16 cellular contexts compared by ENCODE assay signal in the genomic region with DNA sequence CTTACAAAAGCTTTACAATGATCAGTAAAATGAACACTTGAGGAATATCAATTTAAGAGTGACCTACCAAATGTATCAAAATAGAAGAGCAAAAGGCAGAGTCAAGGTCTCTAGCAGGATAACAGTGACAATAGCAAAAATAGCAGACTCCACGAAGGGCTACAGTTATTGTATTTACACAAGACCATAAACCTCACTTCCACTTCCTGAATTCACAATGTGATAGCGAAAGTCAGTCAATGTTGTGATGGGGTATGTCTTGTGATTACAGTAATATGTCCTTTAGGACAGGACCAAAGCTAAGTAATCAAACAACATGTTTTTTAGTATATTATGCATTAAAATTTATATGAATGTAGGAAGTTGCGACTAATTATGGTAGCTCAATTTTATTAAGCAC.
DNase-seq lines count a peak whose midpoint lies in the region; ATAC-seq lines count a peak whose summit lies in the region.
"Had no signal": no experiment of that assay in that cellular context is flagged by ENCODE, and none has a peak within 500 bp of the region (broad histone marks: within the 10 kb centered on the region; RNA-seq: fewer than 3 reads in every experiment).

No MANE protein-coding gene starts in this region.

- no peak overlapping the region for H3K4me3 Mint-ChIP-seq in activated T-helper 1 cell treated with anti-CD3 and anti-CD28 coated beads, Interleukin-12 subunit alpha, Interleukin-12 subunit beta, Interleukin-2, Interleukin-4 antibody, amounts not matched to agents 30 ng/mL and 10 ng/mL and 1 ng/mL, durations not matched to agents 14 hours and 24 hours and 36 hours
- H3K4me3 Mint-ChIP-seq: B cell, IgD-negative memory B cell had no signal

- no peaks in the 10 kb centered on the region for H3K27me3 Mint-ChIP-seq in activated T-helper 1 cell treated with anti-CD3 and anti-CD28 coated beads, Interleukin-12 subunit alpha, Interleukin-12 subunit beta, Interleukin-2, Interleukin-4 antibody, amounts not matched to agents 30 ng/mL and 10 ng/mL and 1 ng/mL, durations not matched to agents 14 hours and 24 hours and 36 hours (ENCODE audit: insufficient read depth)
- H3K27me3 Mint-ChIP-seq: B cell, IgD-negative memory B cell had no signal

- H3K4me1 Mint-ChIP-seq in activated T-helper 1 cell treated with anti-CD3 and anti-CD28 coated beads, Interleukin-12 subunit alpha, Interleukin-12 subunit beta, Interleukin-2, Interleukin-4 antibody, amounts not matched to agents 30 ng/mL and 10 ng/mL and 1 ng/mL, durations not matched to agents 14 hours and 24 hours and 36 hours (ENCODE audit: low read depth), result no peaks in the 10 kb centered on the region
- H3K4me1 Mint-ChIP-seq: B cell, IgD-negative memory B cell had no signal

- no peaks in the 10 kb centered on the region for H3K9me3 Mint-ChIP-seq in activated T-helper 1 cell treated with anti-CD3 and anti-CD28 coated beads, Interleukin-12 subunit alpha, Interleukin-12 subunit beta, Interleukin-2, Interleukin-4 antibody, amounts not matched to agents 30 ng/mL and 10 ng/mL and 1 ng/mL, durations not matched to agents 14 hours and 24 hours and 36 hours

- H3K36me3 Mint-ChIP-seq in activated T-helper 1 cell treated with anti-CD3 and anti-CD28 coated beads, Interleukin-12 subunit alpha, Interleukin-12 subunit beta, Interleukin-2, Interleukin-4 antibody, amounts not matched to agents 30 ng/mL and 10 ng/mL and 1 ng/mL, durations not matched to agents 14 hours and 24 hours and 36 hours (ENCODE audit: low read depth), result no peaks in the 10 kb centered on the region
- H3K36me3 Mint-ChIP-seq: IgD-negative memory B cell had no signal

- in situ Hi-C loops in ACHN (cut with HindIII; ENCODE audit: low pct_ligation_motif_present, low pct_unique_long_range_greater_than_20kb, low sequenced_read_pairs), result no loop called here

- intact Hi-C loops in activated T-helper 1 cell treated with anti-CD3 and anti-CD28 coated beads, Interleukin-12 subunit alpha, Interleukin-12 subunit beta, Interleukin-2, Interleukin-4 antibody, amounts not matched to agents 30 ng/mL and 10 ng/mL and 1 ng/mL, durations not matched to agents 14 hours and 24 hours and 36 hours (cut with micrococcal nuclease), result no loop called here

- DNase-seq in MV-4-11 (lab: John Stamatoyannopoulos, UW), result peak; percentile 84
- DNase-seq in activated T-helper 1 cell treated with anti-CD3 and anti-CD28 coated beads, Interleukin-12 subunit alpha, Interleukin-12 subunit beta, Interleukin-2, Interleukin-4 antibody, amounts not matched to agents 30 ng/mL and 10 ng/mL and 1 ng/mL, durations not matched to agents 14 hours and 24 hours and 36 hours (ENCODE audit: low spot score), result no peak
- no peak for DNase-seq in middle frontal gyrus (ENCODE audit: extremely low spot score, low spot score)
- DNase-seq in cerebellar nuclear complex (lab: John Stamatoyannopoulos, UW), result no peak
- DNase-seq in ACHN, result no peak
- DNase-seq: erythroblast, GDM1, GM23248, NCI-H2171 treated with DMSO at 0.1 percent for 48 hours, substantia nigra, WERI-Rb-1 had no signal

- H3K27ac Mint-ChIP-seq in activated T-helper 1 cell treated with anti-CD3 and anti-CD28 coated beads, Interleukin-12 subunit alpha, Interleukin-12 subunit beta, Interleukin-2, Interleukin-4 antibody, amounts not matched to agents 30 ng/mL and 10 ng/mL and 1 ng/mL, durations not matched to agents 14 hours and 24 hours and 36 hours, result no peak overlapping the region
- H3K27ac Mint-ChIP-seq: B cell had no signal

- ATAC-seq in GM18508 (IDR thresholded peaks at IDR 0.05; ENCODE audit: insufficient read depth, unreplicated experiment) (peak; percentile 84), GM21381 (IDR thresholded peaks at IDR 0.05; ENCODE audit: unreplicated experiment) (peak; percentile 84), HG02981 (IDR thresholded peaks at IDR 0.05; ENCODE audit: unreplicated experiment) (peak; percentile 83)
